Comparison of ENCODE assay signal across 23 cellular contexts in genomic region chr12:28787151-28787550, GRCh38.
A peak's percentile ranks its signal among the peaks of the same experiment; 100 is the strongest.
DNase-seq lines count a peak whose midpoint lies in the region; ATAC-seq and TF ChIP-seq lines count a peak whose summit lies in the region.
"Had no signal": no experiment of that assay in that cellular context is flagged by ENCODE, and none has a peak within 500 bp of the region (broad histone marks: within the 10 kb centered on the region; RNA-seq: fewer than 3 reads in every experiment).

No MANE protein-coding gene starts in this region.

- H3K14ac ChIP-seq in IMR-90 (replicated peaks; ENCODE audit: low read depth, low read length) = no peak overlapping the region

- no peak overlapping the region for H3K18ac ChIP-seq in IMR-90 (ENCODE audit: low read depth, low read length)

- H3K36me3 ChIP-seq in IMR-90 (ENCODE audit: control insufficient read depth, insufficient read depth, low read length) = no peaks in the 10 kb centered on the region
- H3K36me3 ChIP-seq in upper lobe of right lung = no peaks in the 10 kb centered on the region
- H3K36me3 ChIP-seq: uterus had no signal

- POLR2A ChIA-PET in IMR-90 (lab: Charles Lee; ENCODE audit: unreplicated experiment) = no interaction called here

- no peaks in the 10 kb centered on the region for H3K9me1 ChIP-seq in IMR-90 (ENCODE audit: insufficient read depth, low read length)

- no peak overlapping the region for H3K4ac ChIP-seq in IMR-90 (ENCODE audit: low read depth, low read length)

- H4K8ac ChIP-seq in IMR-90 (ENCODE audit: low read depth in 2 of 2, low read length in 2 of 2) = no peak overlapping the region

- no peak overlapping the region for H3K23ac ChIP-seq in IMR-90 (ENCODE audit: low read depth, low read length)

- dilution Hi-C loops in IMR-90 (cut with HindIII; ENCODE audit: low sequenced_read_pairs, unreplicated experiment) = no loop called here

- no peak overlapping the region for H3K4me2 ChIP-seq in IMR-90 (ENCODE audit: low read depth, low read length)

- H3K9me3 ChIP-seq in IMR-90 (ENCODE audit: control insufficient read depth, insufficient read depth, low read length) (no peaks in the 10 kb centered on the region), upper lobe of right lung (no peaks in the 10 kb centered on the region)
- H3K9me3 ChIP-seq: uterus had no signal

- CTCF ChIA-PET in IMR-90 (lab: Yijun Ruan, JAX) = interaction anchor here (1.1 kb wide), 1 partner anchor 10 kb away, joined by 3 read pairs; no protein-coding TSS in a partner anchor

- H3K56ac ChIP-seq in IMR-90 (ENCODE audit: extremely low read depth, insufficient read depth, low read length) = no peak overlapping the region

- TF ChIP-seq RAD21 in IMR-90 (IDR thresholded peaks at IDR 0.05; ENCODE audit: low read length) = no peak

- DNase-seq in IMR-90 (peak; percentile 29), T1000 (lab: John Stamatoyannopoulos, UW) (peak; percentile 12), fibroblast of pulmonary artery (ENCODE audit: low read depth) (peak; percentile 28), non-pigmented ciliary epithelial cell (ENCODE audit: low read depth) (peak; percentile 4), upper lobe of right lung (no peak), NCI-H1694 treated with DMSO at 0.1 percent for 48 hours (lab: John Stamatoyannopoulos, UW) (no peak), HuH-7.5 (ENCODE audit: low spot score) (no peak)
- DNase-seq in stimulated activated CD4-positive, alpha-beta T cell treated with anti-CD3 and anti-CD28 coated beads, Interleukin-12 subunit alpha, Interleukin-12 subunit beta, amount 100 ng/mL, for 4 hours = no peak
- DNase-seq: activated CD4-positive, alpha-beta T cell treated with anti-CD3 and anti-CD28 coated beads for 4 hours; activated naive CD4-positive, alpha-beta T cell treated with anti-CD3 and anti-CD28 coated beads, Interleukin-2, amount 50 U/mL, for 16 hours; activated T-cell treated with anti-CD3 and anti-CD28 coated beads, Interleukin-2, amount 50 U/mL, for 72 hours; CD4-positive, alpha-beta T cell; DMS153; effector CD8-positive, alpha-beta T cell; H7; KG1; left cardiac atrium; NCI-H748 treated with DMSO at 0.1 percent for 48 hours; OCI-M1; SHP77 treated with DMSO at 0.1 percent for 48 hours; uterus had no signal

- H3K79me1 ChIP-seq in IMR-90 (ENCODE audit: low read depth in 1 of 2, low read length in 2 of 2) = no peaks in the 10 kb centered on the region

- H3K4me3 ChIP-seq in IMR-90 (ENCODE audit: insufficient read depth, low read depth, low read length) (no peak overlapping the region), fibroblast of pulmonary artery (replicated peaks; ENCODE audit: low read depth, low read length) (no peak overlapping the region), upper lobe of right lung (no peak overlapping the region)
- H3K4me3 ChIP-seq: uterus had no signal

- H3K27me3 ChIP-seq in IMR-90 (ENCODE audit: control insufficient read depth, insufficient read depth, low read length) (no peaks in the 10 kb centered on the region), upper lobe of right lung (no peaks in the 10 kb centered on the region)
- H3K27me3 ChIP-seq: uterus had no signal

- ATAC-seq in IMR-90 (ENCODE audit: low read depth) (no peak), upper lobe of right lung (no peak)
- ATAC-seq: activated T-cell treated with anti-CD3 and anti-CD28 coated beads, Interleukin-2, amount 50 U/mL, for 72 hours; esophagus mucosa; left cardiac atrium; natural killer cell treated with Interleukin-12 subunit alpha and Interleukin-12 subunit beta and Interleukin-15 and Interleukin-18, amount 100 ng/mL, for 72 hours had no signal

- BruUV-seq in IMR-90 (replicated peaks; lab: Mats Ljungman, UMichigan) = no TSS peak

- H3K27ac ChIP-seq in IMR-90 (ENCODE audit: insufficient read depth, low read length) = no peak overlapping the region
- H3K27ac ChIP-seq in upper lobe of right lung = no peak overlapping the region
- H3K27ac ChIP-seq: uterus had no signal

- H3K4me1 ChIP-seq in IMR-90 (ENCODE audit: control insufficient read depth, insufficient read depth, low read length) (no peaks in the 10 kb centered on the region), upper lobe of right lung (no peaks in the 10 kb centered on the region)
- H3K4me1 ChIP-seq: uterus had no signal

- no CpG with 5 or more reads among the region's 2 CpGs for WGBS in IMR-90 (ENCODE audit: extremely low coverage in 2 of 2, insufficient read length in 1 of 2), 2 experiments

- no peak overlapping the region; the same call in 2 of the 3 replicates for H2BK15ac ChIP-seq in IMR-90 (ENCODE audit: low read depth, low read length)

- no peak overlapping the region for H2AK9ac ChIP-seq in IMR-90 (replicated peaks; ENCODE audit: low read depth, low read length, poor library complexity)

- H2BK5ac ChIP-seq in IMR-90 (ENCODE audit: low read depth, low read length, poor library complexity, severe bottlenecking) = no peak overlapping the region

- in situ Hi-C loops in IMR-90 (cut with MboI; ENCODE audit: low sequenced_read_pairs) = no loop called here

- TF ChIP-seq CTCF in IMR-90 (conservative IDR thresholded peaks at IDR 0.05; ENCODE audit: low read depth, low read length) (no peak), fibroblast of pulmonary artery (IDR thresholded peaks at IDR 0.05; ENCODE audit: low read length, missing control alignments) (no peak), upper lobe of right lung (IDR thresholded peaks at IDR 0.05) (no peak)

- H4K20me1 ChIP-seq in IMR-90 (ENCODE audit: insufficient read depth, low read length) = no peaks in the 10 kb centered on the region

- intact Hi-C loops in IMR-90 (cut with micrococcal nuclease) = no loop called here
- intact Hi-C loops in upper lobe of right lung (cut with DNase I) = no loop called here

- H4K5ac ChIP-seq in IMR-90 (ENCODE audit: low read depth, low read length) = no peak overlapping the region

- H2AFZ ChIP-seq in IMR-90 (replicated peaks; ENCODE audit: low read length, poor library complexity) = no peak overlapping the region

- no peak overlapping the region for H3K9ac ChIP-seq in IMR-90 (ENCODE audit: low read depth, low read length)

- H2BK120ac ChIP-seq in IMR-90 (ENCODE audit: low read depth, low read length) = no peak overlapping the region

- 0 out of 2 replicates have a peak overlapping the region, but pooled peaks have one; percentile 10 for H2AK5ac ChIP-seq in IMR-90 (ENCODE audit: low read depth, low read length)

- no peak overlapping the region for H4K91ac ChIP-seq in IMR-90 (ENCODE audit: insufficient read depth, low read depth, low read length)

- no peak overlapping the region for H2BK20ac ChIP-seq in IMR-90 (ENCODE audit: low read depth, low read length)

- TF ChIP-seq POLR2A in IMR-90 (IDR thresholded peaks at IDR 0.05; ENCODE audit: low read depth, low read length) = no peak

TF ChIP-seq in IMR-90, 13 proteins besides CTCF, POLR2A, EP300 and RAD21:
- no peak for TF ChIP-seq CHD1 (IDR thresholded peaks at IDR 0.05; ENCODE audit: low read depth, low read length)
- no peak for TF ChIP-seq MAZ (IDR thresholded peaks at IDR 0.05; ENCODE audit: borderline replicate concordance, low read depth, low read length)
- TF ChIP-seq USF2 (IDR thresholded peaks at IDR 0.05; ENCODE audit: low read depth, low read length) = no peak
- TF ChIP-seq NFE2L2 (IDR thresholded peaks at IDR 0.05; ENCODE audit: low read depth, low read length) = no peak
- TF ChIP-seq ELK1 (IDR thresholded peaks at IDR 0.05; ENCODE audit: borderline replicate concordance, low read depth, low read length) = no peak
- no peak for TF ChIP-seq RCOR1 (IDR thresholded peaks at IDR 0.05; ENCODE audit: insufficient replicate concordance, low read length)
- no peak for TF ChIP-seq MAFK (IDR thresholded peaks at IDR 0.05; ENCODE audit: low read depth, low read length)
- TF ChIP-seq FOS (IDR thresholded peaks at IDR 0.05; ENCODE audit: low read depth, low read length) = no peak
- TF ChIP-seq MXI1 (IDR thresholded peaks at IDR 0.05; ENCODE audit: borderline replicate concordance, low read depth, low read length) = no peak
- no peak for TF ChIP-seq SMC3 (IDR thresholded peaks at IDR 0.05; ENCODE audit: low read depth, low read length)
- TF ChIP-seq RFX5 (IDR thresholded peaks at IDR 0.05; ENCODE audit: low read depth, low read length) = no peak
- TF ChIP-seq BHLHE40 (IDR thresholded peaks at IDR 0.05; ENCODE audit: low read depth, low read length) = no peak
- TF ChIP-seq CEBPB (IDR thresholded peaks at IDR 0.05; ENCODE audit: low read depth, low read length) = no peak

Comparison
In these comparisons a context has a peak if more than half of its experiments do, and no peak if none do; other contexts are left out.
1. DNase-seq: peak in IMR-90 (single experiment), T1000 (single experiment), fibroblast of pulmonary artery (single experiment) and non-pigmented ciliary epithelial cell (single experiment); none in upper lobe of right lung (single experiment), NCI-H1694 treated with DMSO at 0.1 percent for 48 hours (single experiment), stimulated activated CD4-positive, alpha-beta T cell treated with anti-CD3 and anti-CD28 coated beads, Interleukin-12 subunit alpha, Interleukin-12 subunit beta, amount 100 ng/mL, for 4 hours (single experiment) and HuH-7.5 (single experiment).